Comparison of ENCODE assay signal across 18 cellular contexts in genomic region chr7:145779165-145779564, GRCh38.
"Had no signal": no experiment of that assay in that cellular context is flagged by ENCODE, and none has a peak within 500 bp of the region (broad histone marks: within the 10 kb centered on the region; RNA-seq: fewer than 3 reads in every experiment).

No MANE protein-coding gene starts in this region.

- H3K27me3 Mint-ChIP-seq: naive B cell had no signal

- H3K36me3 ChIP-seq: esophagus muscularis mucosa, gastroesophageal sphincter, heart right ventricle, left lung, lower lobe of right lung had no signal

- DNase-seq: dermis blood vessel endothelial cell; dorsolateral prefrontal cortex; effector CD4-positive, alpha-beta T cell; effector memory CD4-positive, alpha-beta T cell; foreskin keratinocyte; heart right ventricle; hippocampal formation; left cardiac atrium; left lung; left ventricle myocardium superior; lower lobe of right lung; mesenchymal stem cell; mucosa of descending colon; naive B cell had no signal

- H3K27me3 ChIP-seq: dorsolateral prefrontal cortex, esophagus muscularis mucosa, foreskin keratinocyte, gastroesophageal sphincter, heart right ventricle, left lung had no signal

- H3K4me1 ChIP-seq: esophagus muscularis mucosa, foreskin keratinocyte, gastroesophageal sphincter, heart right ventricle, left lung, lower lobe of right lung had no signal

- H3K9me3 ChIP-seq: esophagus muscularis mucosa, lower lobe of right lung had no signal

- H3K36me3 Mint-ChIP-seq: mesothelial cell of epicardium, naive B cell had no signal

- H3K4me3 Mint-ChIP-seq: mesothelial cell of epicardium, naive B cell had no signal

- H3K9me3 Mint-ChIP-seq: naive B cell had no signal

- H3K4me3 ChIP-seq: coronary artery, dorsolateral prefrontal cortex, esophagus muscularis mucosa, gastroesophageal sphincter, heart right ventricle, left lung, lower lobe of right lung, mucosa of descending colon had no signal

- H3K27ac Mint-ChIP-seq: mesothelial cell of epicardium, naive B cell had no signal

- H3K4me1 Mint-ChIP-seq: mesothelial cell of epicardium, naive B cell had no signal

- H3K27ac ChIP-seq: coronary artery, dorsolateral prefrontal cortex, esophagus muscularis mucosa, foreskin keratinocyte, gastroesophageal sphincter, heart right ventricle, left lung, lower lobe of right lung had no signal
